In the genomic region with DNA sequence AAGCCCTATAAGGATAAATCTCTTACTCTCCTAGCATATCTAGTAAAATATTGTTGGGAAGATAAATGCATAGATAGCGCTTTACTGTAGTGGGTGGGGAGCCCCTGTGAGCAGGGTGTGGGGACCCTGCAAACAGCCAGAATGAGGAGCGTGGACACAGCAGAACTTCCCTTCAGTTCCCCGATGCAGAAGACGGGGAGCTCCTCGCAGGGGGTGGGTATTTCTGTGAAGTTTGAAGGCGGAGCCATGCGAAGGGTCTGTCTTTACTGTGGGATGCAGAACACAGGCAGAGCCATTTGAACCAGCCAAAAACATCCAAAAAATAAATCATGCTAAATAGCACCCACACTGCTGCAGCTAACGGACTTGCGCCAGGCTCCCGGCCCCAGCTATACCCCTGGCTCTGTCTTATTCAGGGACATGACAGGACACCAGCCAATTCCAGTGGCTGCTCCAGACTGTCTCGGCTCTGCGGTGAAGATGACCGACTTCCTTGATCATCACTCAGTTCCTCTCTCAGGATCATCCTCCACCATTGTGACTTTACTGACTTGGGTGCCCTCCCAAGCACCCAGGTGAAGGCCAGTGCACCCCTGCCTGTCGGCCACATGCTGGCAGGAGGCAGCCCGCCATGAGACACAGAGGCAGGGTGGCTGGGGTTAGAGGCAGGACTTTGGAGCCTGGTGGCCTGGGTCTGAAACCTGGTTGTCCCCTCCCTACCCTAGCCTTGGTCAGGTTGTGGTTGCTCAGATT, we compare ENCODE assay signal across 11 cellular contexts.
"Had no signal": no experiment of that assay in that cellular context is flagged by ENCODE, and none has a peak within 500 bp of the region (broad histone marks: within the 10 kb centered on the region; RNA-seq: fewer than 3 reads in every experiment).

No MANE protein-coding gene starts in this region.

- H3K27me3 ChIP-seq: neutrophil had no signal

- DNase-seq: activated CD4-positive, alpha-beta memory T cell treated with anti-CD3 and anti-CD28 coated beads for 36 hours; activated CD4-positive, alpha-beta T cell treated with anti-CD3 and anti-CD28 coated beads for 36 hours; activated effector memory CD4-positive, alpha-beta T cell treated with anti-CD3 and anti-CD28 coated beads, Interleukin-2, amount 50 U/mL, for 16 hours; activated T-cell treated with anti-CD3 and anti-CD28 coated beads, Interleukin-2, amount 50 U/mL, for 4 hours; effector memory CD4-positive, alpha-beta T cell; lower lobe of right lung; stimulated activated CD4-positive, alpha-beta T cell treated with anti-CD3 and anti-CD28 coated beads, Interleukin-4, amount 100 ng/mL, for 24 hours; stimulated activated naive CD4-positive, alpha-beta T cell treated with Interleukin-2 at 50 U/mL for 16 hours; T-helper 2 cell had no signal

- H3K9me3 ChIP-seq: heart left ventricle, lower lobe of right lung, neutrophil had no signal

- H3K36me3 ChIP-seq: heart left ventricle, lower lobe of right lung, neutrophil had no signal

- H3K27ac ChIP-seq: lower lobe of right lung, neutrophil had no signal

- H3K4me3 ChIP-seq: heart left ventricle, lower lobe of right lung had no signal
